In the genomic region with DNA sequence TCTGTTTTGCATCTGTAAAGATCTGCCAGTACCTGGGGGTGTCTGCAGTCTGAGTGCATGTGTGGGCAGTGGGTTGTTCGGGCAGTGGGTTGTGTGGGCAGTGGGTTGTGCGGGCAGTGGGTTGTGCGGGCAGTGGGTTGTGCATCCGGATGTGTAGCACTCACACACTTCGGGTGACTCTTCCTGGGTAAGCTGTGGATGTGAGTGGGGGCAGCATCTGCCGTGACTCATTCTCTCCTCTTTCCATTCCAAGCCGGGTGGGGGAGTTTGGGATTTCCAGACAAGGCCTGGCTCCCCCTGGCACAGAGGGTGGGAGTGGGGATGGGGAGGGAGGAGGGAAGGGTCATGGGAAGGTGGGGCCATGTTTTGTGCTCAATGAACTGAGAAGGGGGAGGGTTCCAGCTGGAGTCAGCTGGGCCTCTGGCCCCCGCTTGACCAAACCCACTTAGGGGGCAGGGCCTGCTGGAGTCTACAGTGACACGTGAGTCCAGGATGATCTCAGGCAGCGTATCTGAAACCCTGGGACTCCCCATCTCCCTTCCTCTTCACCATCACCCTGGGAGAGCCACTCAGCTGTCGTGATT, we compare ENCODE assay signal across 1 cellular context.
TF ChIP-seq lines count a peak whose summit lies in the region.

No MANE protein-coding gene starts in this region.

TF ChIP-seq in HepG2, 621 proteins besides CTCF, POLR2A, EP300 and RAD21 (continued from another document):
- TF ChIP-seq, protein P1, sequence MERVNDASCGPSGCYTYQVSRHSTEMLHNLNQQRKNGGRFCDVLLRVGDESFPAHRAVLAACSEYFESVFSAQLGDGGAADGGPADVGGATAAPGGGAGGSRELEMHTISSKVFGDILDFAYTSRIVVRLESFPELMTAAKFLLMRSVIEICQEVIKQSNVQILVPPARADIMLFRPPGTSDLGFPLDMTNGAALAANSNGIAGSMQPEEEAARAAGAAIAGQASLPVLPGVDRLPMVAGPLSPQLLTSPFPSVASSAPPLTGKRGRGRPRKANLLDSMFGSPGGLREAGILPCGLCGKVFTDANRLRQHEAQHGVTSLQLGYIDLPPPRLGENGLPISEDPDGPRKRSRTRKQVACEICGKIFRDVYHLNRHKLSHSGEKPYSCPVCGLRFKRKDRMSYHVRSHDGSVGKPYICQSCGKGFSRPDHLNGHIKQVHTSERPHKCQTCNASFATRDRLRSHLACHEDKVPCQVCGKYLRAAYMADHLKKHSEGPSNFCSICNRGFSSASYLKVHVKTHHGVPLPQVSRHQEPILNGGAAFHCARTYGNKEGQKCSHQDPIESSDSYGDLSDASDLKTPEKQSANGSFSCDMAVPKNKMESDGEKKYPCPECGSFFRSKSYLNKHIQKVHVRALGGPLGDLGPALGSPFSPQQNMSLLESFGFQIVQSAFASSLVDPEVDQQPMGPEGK (CRISPR knock-in tag; IDR thresholded peaks at IDR 0.05) = 0 out of 2 replicates have a peak, but pooled peaks have one; percentile 12
- TF ChIP-seq ONECUT2 (CRISPR knock-in tag; IDR thresholded peaks at IDR 0.05) (no peak), TEAD3 (CRISPR knock-in tag; optimal IDR thresholded peaks at IDR 0.05; ENCODE audit: borderline replicate concordance) (no peak)
